In the genomic region with DNA sequence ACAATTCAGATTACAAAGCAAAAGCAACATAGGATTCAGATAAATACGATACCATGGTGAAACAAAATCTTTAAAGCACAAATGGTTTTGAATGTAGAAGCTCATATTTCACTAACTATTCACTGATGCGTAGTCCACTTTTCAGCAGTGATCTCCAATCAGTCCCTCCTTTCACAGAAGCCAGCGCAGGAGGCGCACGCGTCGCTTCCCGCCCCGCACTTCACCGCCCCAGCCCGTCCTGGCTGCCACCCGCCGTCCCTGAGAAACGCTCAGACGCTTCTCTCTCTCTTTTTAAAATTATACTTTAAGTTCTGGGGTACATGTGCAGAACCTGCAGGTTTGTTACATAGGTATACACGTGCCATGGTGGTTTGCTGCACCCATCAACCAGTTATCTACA, we compare ENCODE assay signal across 13 cellular contexts. TPM values are rescaled to one million over a fixed set of nuclear protein-coding genes. Genes with fewer than 3 reads are reported as not detected.
DNase-seq lines count a peak whose midpoint lies in the region; ATAC-seq and TF ChIP-seq lines count a peak whose summit lies in the region.
"Had no signal": no experiment of that assay in that cellular context is flagged by ENCODE, and none has a peak within 500 bp of the region (broad histone marks: within the 10 kb centered on the region; RNA-seq: fewer than 3 reads in every experiment).

No MANE protein-coding gene starts in this region.

- H3K27ac Mint-ChIP-seq in activated T-cell treated with anti-CD3 and anti-CD28 coated beads, Interleukin-2, amount 50 U/mL, for 24 hours: no peak overlapping the region
- H3K27ac Mint-ChIP-seq in T-helper 17 cell (no peak overlapping the region), glutamatergic neuron (ENCODE audit: unreplicated experiment) (no peak overlapping the region)

- peaks cover 30% of the 10 kb centered on the region for H3K36me3 Mint-ChIP-seq in activated T-cell treated with anti-CD3 and anti-CD28 coated beads, Interleukin-2, amount 50 U/mL, for 24 hours (ENCODE audit: low read depth)
- H3K36me3 Mint-ChIP-seq in T-helper 17 cell (ENCODE audit: low read depth) (no peaks in the 10 kb centered on the region), glutamatergic neuron (ENCODE audit: unreplicated experiment) (peaks cover 13% of the 10 kb centered on the region)

- no peaks in the 10 kb centered on the region for H3K9me3 ChIP-seq in T-helper 17 cell (ENCODE audit: control insufficient read depth, low read length, poor library complexity, severe bottlenecking)
- H3K9me3 ChIP-seq: SJCRH30, uterus had no signal

- no peaks in the 10 kb centered on the region for H3K27me3 Mint-ChIP-seq in activated T-cell treated with anti-CD3 and anti-CD28 coated beads, Interleukin-2, amount 50 U/mL, for 24 hours
- H3K27me3 Mint-ChIP-seq in T-helper 17 cell (no peaks in the 10 kb centered on the region), glutamatergic neuron (ENCODE audit: unreplicated experiment) (peaks cover 1% of the 10 kb centered on the region)

- POLR2A ChIA-PET in RWPE1 (lab: Yijun Ruan, JAX; ENCODE audit: low non-redundant PET): no interaction called here

- ATAC-seq in T-helper 17 cell (no peak), GM21526 (IDR thresholded peaks at IDR 0.05; ENCODE audit: low FRiP score, unreplicated experiment) (no peak), esophagus mucosa (no peak)
- ATAC-seq: K562 had no signal

- H3K4me1 Mint-ChIP-seq in activated T-cell treated with anti-CD3 and anti-CD28 coated beads, Interleukin-2, amount 50 U/mL, for 24 hours (ENCODE audit: low read depth): peaks cover 25% of the 10 kb centered on the region
- H3K4me1 Mint-ChIP-seq in T-helper 17 cell (peaks cover 11% of the 10 kb centered on the region), glutamatergic neuron (ENCODE audit: low read depth, unreplicated experiment) (no peaks in the 10 kb centered on the region)

- CTCF ChIA-PET in RWPE1 (lab: Yijun Ruan, JAX): no interaction called here

- DNase-seq in activated T-cell treated with anti-CD3 and anti-CD28 coated beads, Interleukin-2, amount 50 U/mL, for 24 hours: no peak
- DNase-seq in activated T-cell treated with anti-CD3 and anti-CD28 coated beads for 4 hours (no peak), T-helper 17 cell (no peak), glutamatergic neuron (no peak), superior temporal gyrus (ENCODE audit: extremely low spot score) (peak; percentile 15), RWPE1 (ENCODE audit: low spot score) (no peak)
- DNase-seq: NCI-H187; SJCRH30; stimulated activated CD4-positive, alpha-beta T cell treated with anti-CD3 and anti-CD28 coated beads, Interleukin-15, amount 100 ng/mL, for 24 hours had no signal

- H3K9me3 Mint-ChIP-seq in activated T-cell treated with anti-CD3 and anti-CD28 coated beads, Interleukin-2, amount 50 U/mL, for 24 hours: peaks cover 11% of the 10 kb centered on the region
- peaks cover 2% of the 10 kb centered on the region for H3K9me3 Mint-ChIP-seq in glutamatergic neuron (ENCODE audit: unreplicated experiment)

- H3K4me3 Mint-ChIP-seq in activated T-cell treated with anti-CD3 and anti-CD28 coated beads, Interleukin-2, amount 50 U/mL, for 24 hours: peak overlapping the region; percentile 18
- peak overlapping the region; percentile 41 for H3K4me3 Mint-ChIP-seq in T-helper 17 cell
- peak overlapping the region; percentile 42 for H3K4me3 Mint-ChIP-seq in glutamatergic neuron (ENCODE audit: unreplicated experiment)

- TF ChIP-seq CTCF in glutamatergic neuron (IDR thresholded peaks at IDR 0.05; ENCODE audit: partially characterized antibody, unreplicated experiment) (no peak), RWPE1 (conservative IDR thresholded peaks at IDR 0.05; ENCODE audit: low read depth) (no peak)

- H3K27ac ChIP-seq in RWPE1: no peak overlapping the region
- H3K27ac ChIP-seq: SJCRH30 had no signal

RNA-seq across cellular contexts. Expression of a gene that starts 19.8 kb away (rescaled TPM):
- total RNA-seq in T-helper 17 cell (10 to 100 TPM; 91.5 to 94.5 TPM), glutamatergic neuron (ENCODE audit: unreplicated experiment) (90.7 TPM), esophagus mucosa (30.6 TPM)

RNA-seq across cellular contexts. Expression of a gene that starts 48.9 kb away (rescaled TPM):
- total RNA-seq in T-helper 17 cell (1 to 10 TPM; 4.5 to 6.4 TPM), glutamatergic neuron (ENCODE audit: unreplicated experiment) (21.7 TPM), esophagus mucosa (5.3 TPM)
